8 cellular contexts compared by ENCODE assay signal in genomic region chr7:73578342-73579124, GRCh38. TPM values are rescaled to one million over a fixed set of nuclear protein-coding genes. Genes with fewer than 3 reads are reported as not detected.
DNase-seq lines count a peak whose midpoint lies in the region; ATAC-seq and TF ChIP-seq lines count a peak whose summit lies in the region.

Gene TBL2 (minus strand): TSS chr7:73578579. CDS start chr7:73578549, 30 bp downstream.

- 0 to 1% methylated on average over 28 to 34 of the region's 75 CpGs for WGBS in lower leg skin, 2 donors

- peaks cover 13 to 37% (median 22%) of the 10 kb centered on the region in 4 donors for H3K4me1 Mint-ChIP-seq in CD4-positive, alpha-beta memory T cell
- peaks cover 22% of the 10 kb centered on the region for H3K4me1 Mint-ChIP-seq in activated CD4-positive, alpha-beta memory T cell treated with anti-CD3 and anti-CD28 coated beads for 36 hours (ENCODE audit: low read depth)

- ATAC-seq in GM19438 (IDR thresholded peaks at IDR 0.05; ENCODE audit: low read depth, unreplicated experiment), result peak; percentile 80
- peak; percentile 52 for ATAC-seq in HG03575 (IDR thresholded peaks at IDR 0.05; ENCODE audit: extremely low read depth, insufficient number of reproducible peaks, low FRiP score, unreplicated experiment)

- peaks cover 29% of the 10 kb centered on the region for H3K4me1 ChIP-seq in CD4-positive, alpha-beta memory T cell (ENCODE audit: insufficient read depth, low read length)

- H3K27ac ChIP-seq in CD4-positive, alpha-beta memory T cell (ENCODE audit: low read depth, low read length), result peak within 1 kb of the TSS; percentile 82
- peak within 1 kb of the TSS in 58 of 59 donors; percentile 19 to 92 (median 82) for H3K27ac ChIP-seq in dorsolateral prefrontal cortex

- H3K36me3 ChIP-seq in CD4-positive, alpha-beta memory T cell (ENCODE audit: insufficient read depth, low read length), result peaks cover 12% of the 10 kb centered on the region

- H3K9me3 Mint-ChIP-seq in CD4-positive, alpha-beta memory T cell, result no peaks in the 10 kb centered on the region
- H3K9me3 Mint-ChIP-seq in activated CD4-positive, alpha-beta memory T cell treated with anti-CD3 and anti-CD28 coated beads for 36 hours, result no peaks in the 10 kb centered on the region

- TF ChIP-seq CTCF in dorsolateral prefrontal cortex (IDR thresholded peaks at IDR 0.05 in 54 of 56, conservative IDR thresholded peaks at IDR 0.05 in 2 of 56; ENCODE audit: low read depth in 1 of 56, partially characterized antibody in 56 of 56) (peak in 41 of 56 donors; percentile 7 to 60 (median 36)), lower leg skin (IDR thresholded peaks at IDR 0.05) (no peak)

- peak within 1 kb of the TSS; percentile 86 to 99 (median 98) for H3K27ac Mint-ChIP-seq in CD4-positive, alpha-beta memory T cell
- peak within 1 kb of the TSS; percentile 95 for H3K27ac Mint-ChIP-seq in activated CD4-positive, alpha-beta memory T cell treated with anti-CD3 and anti-CD28 coated beads for 36 hours

- no peaks in the 10 kb centered on the region for H3K9me3 ChIP-seq in CD4-positive, alpha-beta memory T cell (ENCODE audit: control insufficient read depth in 1 of 2, low read length in 2 of 2)

- peak; percentile 98 to 99 (median 98) for DNase-seq in CD4-positive, alpha-beta memory T cell
- peak; percentile 98 for DNase-seq in NCI-H82 treated with DMSO at 0.1 percent for 48 hours (lab: John Stamatoyannopoulos, UW; ENCODE audit: unreplicated experiment)
- DNase-seq in activated CD4-positive, alpha-beta memory T cell treated with anti-CD3 and anti-CD28 coated beads for 36 hours, result peak; percentile 99
- DNase-seq in dorsolateral prefrontal cortex, result peak; percentile 96 to 99 (median 98)
- DNase-seq in lower leg skin (ENCODE audit: low spot score in 2 of 2), result peak; percentile 98 to 99
- peak; percentile 98 to 99 for DNase-seq in stimulated activated CD4-positive, alpha-beta T cell treated with anti-CD3 and anti-CD28 coated beads, Interleukin-4, amount 100 ng/mL, for 48 hours (ENCODE audit: low read depth in 2 of 2)

- H3K27me3 ChIP-seq in CD4-positive, alpha-beta memory T cell (ENCODE audit: insufficient read depth, low read length), result no peaks in the 10 kb centered on the region
- no peaks in the 10 kb centered on the region for H3K27me3 ChIP-seq in dorsolateral prefrontal cortex

- POLR2A ChIA-PET in CD4-positive, alpha-beta memory T cell (lab: Charles Lee; ENCODE audit: partially characterized antibody), result interaction anchor here (0.8 to 3.8 kb wide), 13 partner anchors 10 to 596 kb away, joined by 3 to 52 read pairs (median 5); partner anchors contain the start of genes ABHD11, BAZ1B, BCL7B and VPS37D
- POLR2A ChIA-PET in activated CD4-positive, alpha-beta memory T cell treated with anti-CD3 and anti-CD28 coated beads for 36 hours (lab: Charles Lee), result interaction anchor here (0.8 to 3.1 kb wide), 5 partner anchors 11 to 57 kb away, joined by 5 to 20 read pairs (median 9); partner anchors contain the start of genes BAZ1B and BCL7B

- peak within 1 kb of the TSS; percentile 87 to 99 (median 96) for H3K4me3 Mint-ChIP-seq in CD4-positive, alpha-beta memory T cell
- H3K4me3 Mint-ChIP-seq in activated CD4-positive, alpha-beta memory T cell treated with anti-CD3 and anti-CD28 coated beads for 36 hours, result peak within 1 kb of the TSS; percentile 90

- H3K36me3 Mint-ChIP-seq in CD4-positive, alpha-beta memory T cell, result peaks cover 7 to 20% of the 10 kb centered on the region in 2 donors
- H3K36me3 Mint-ChIP-seq in activated CD4-positive, alpha-beta memory T cell treated with anti-CD3 and anti-CD28 coated beads for 36 hours, result peaks cover 16% of the 10 kb centered on the region

- no peaks in the 10 kb centered on the region for H3K27me3 Mint-ChIP-seq in CD4-positive, alpha-beta memory T cell
- H3K27me3 Mint-ChIP-seq in activated CD4-positive, alpha-beta memory T cell treated with anti-CD3 and anti-CD28 coated beads for 36 hours, result no peaks in the 10 kb centered on the region

- intact Hi-C loops in CD4-positive, alpha-beta memory T cell (cut with micrococcal nuclease), result loop anchor here (1.0 kb wide), 4 partner anchors 21 to 160 kb away; partner anchors contain the start of genes ABHD11, BAZ1B, BCL7B and BUD23
- intact Hi-C loops in activated CD4-positive, alpha-beta memory T cell treated with anti-CD3 and anti-CD28 coated beads for 36 hours (cut with micrococcal nuclease), result loop anchor here (1.0 kb wide), 6 partner anchors 21 to 516 kb away; partner anchors contain the start of genes ABHD11, BCL7B, BUD23 and DNAJC30
- intact Hi-C loops in dorsolateral prefrontal cortex (cut with DNase I), result loop anchor here (1.0 to 5.0 kb wide), 3 partner anchors 22 to 56 kb away; partner anchors contain the start of gene BAZ1B (in 2 of the 2)
- intact Hi-C loops in lower leg skin (cut with DNase I; ENCODE audit: low total_unique reads), result no loop called here

- peak within 1 kb of the TSS; percentile 60 to 78 for H3K4me3 ChIP-seq in CD4-positive, alpha-beta memory T cell (ENCODE audit: low read length in 2 of 2)
- peak within 1 kb of the TSS; percentile 70 to 99 (median 90) for H3K4me3 ChIP-seq in dorsolateral prefrontal cortex
- peak within 1 kb of the TSS; percentile 80 for H3K4me3 ChIP-seq in lower leg skin (ENCODE audit: low read depth, poor library complexity, severe bottlenecking)

- no peak for TF ChIP-seq POLR2A in lower leg skin (IDR thresholded peaks at IDR 0.05)

- CTCF ChIA-PET in CD4-positive, alpha-beta memory T cell (lab: Charles Lee; ENCODE audit: partially characterized antibody), result interaction anchor here (0.9 to 2.8 kb wide), 2 partner anchors 12 to 59 kb away, joined by 3 to 12 read pairs; no protein-coding TSS in a partner anchor
- CTCF ChIA-PET in activated CD4-positive, alpha-beta memory T cell treated with anti-CD3 and anti-CD28 coated beads for 36 hours (lab: Charles Lee), result interaction anchor here (0.8 to 1.9 kb wide), 6 partner anchors 13 to 156 kb away, joined by 3 to 6 read pairs (median 4); partner anchors contain the start of genes BAZ1B and VPS37D

RNA-seq across cellular contexts. Expression of gene TBL2, which starts in this region (rescaled TPM):
- 10 to 100 TPM; 45.4 to 47.5 TPM for total RNA-seq in CD4-positive, alpha-beta memory T cell
- polyA plus RNA-seq in CD4-positive, alpha-beta memory T cell, result 10 to 100 TPM; 15.6 to 20.5 TPM
- 10 to 100 TPM; 23.0 to 25.3 TPM for total RNA-seq in activated CD4-positive, alpha-beta memory T cell treated with anti-CD3 and anti-CD28 coated beads for 36 hours
- total RNA-seq in dorsolateral prefrontal cortex (10 to 100 TPM; 14.3 to 32.7 (median 22.3) TPM), lower leg skin (10 to 100 TPM; 32.2 to 52.1 (median 40.3) TPM)

Comparison
In these comparisons a context has a peak if more than half of its experiments do, and no peak if none do; other contexts are left out.
1. Peak in every context shown above with its lines: DNase-seq, ATAC-seq, H3K4me3 ChIP-seq and H3K27ac ChIP-seq.
2. CTCF ChIP-seq: peak in dorsolateral prefrontal cortex (41 of 56); none in lower leg skin (0 of 3).